In genomic region chr11:83071641-83072591, GRCh38 we compare ENCODE assay signal across 9 cellular contexts. TPM values are rescaled to one million over a fixed set of nuclear protein-coding genes. Genes with fewer than 3 reads are reported as not detected.
A peak's percentile ranks its signal among the peaks of the same experiment; 100 is the strongest.
DNase-seq lines count a peak whose midpoint lies in the region; ATAC-seq lines count a peak whose summit lies in the region.
"Had no signal": no experiment of that assay in that cellular context is flagged by ENCODE, and none has a peak within 500 bp of the region (broad histone marks: within the 10 kb centered on the region; RNA-seq: fewer than 3 reads in every experiment).

RAB30 (minus strand) TSS chr11:83071897; CDS start chr11:82997316, 74,581 bp downstream.

- no peak within 1 kb of the TSS for H3K4me3 Mint-ChIP-seq in activated CD4-positive, alpha-beta T cell treated with anti-CD3 and anti-CD28 coated beads, Interleukin-2, amount 10 ng/mL, durations not matched to agents 7 days and 5 days
- H3K4me3 Mint-ChIP-seq: nephron had no signal

- H4K20me1 ChIP-seq in BLaER1 treated with 17β-estradiol and CSF1 and Interleukin-3, amounts not matched to agents 10 nM and 100 nM = peaks cover 0 to 14% (median 0%) of the 10 kb centered on the region in 11 experiments; a peak in 6 of 22 replicates

- H3K4me2 ChIP-seq in BLaER1 treated with 17β-estradiol and CSF1 and Interleukin-3, amounts not matched to agents 10 nM and 100 nM = peak within 1 kb of the TSS; percentile 92 to 99 (median 96)

- H3K36me3 ChIP-seq in BLaER1 treated with 17β-estradiol and CSF1 and Interleukin-3, amounts not matched to agents 10 nM and 100 nM = peaks cover 17 to 42% (median 28%) of the 10 kb centered on the region in 11 experiments; a peak in 21 of 22 replicates

- ATAC-seq in GM19328 (IDR thresholded peaks at IDR 0.05; ENCODE audit: unreplicated experiment) (peak; percentile 95), HG03469 (IDR thresholded peaks at IDR 0.05; ENCODE audit: unreplicated experiment) (peak; percentile 98), left lobe of liver (peak; percentile 95)

- CTCF ChIA-PET in activated CD4-positive, alpha-beta T cell treated with anti-CD3 and anti-CD28 coated beads, Interleukin-2, amount 10 ng/mL, durations not matched to agents 7 days and 5 days (lab: Charles Lee) = interaction anchor here (0.7 to 0.9 kb wide), 4 partner anchors 11 to 85 kb away, joined by 3 read pairs; partner anchors contain the start of gene PCF11

- DNase-seq in NCI-H526 (lab: John Stamatoyannopoulos, UW) (peak; percentile 100), dedifferentiated amniotic fluid mesenchymal stem cell (ENCODE audit: extremely low spot score) (peak; percentile 100), left lobe of liver (ENCODE audit: low spot score) (peak; percentile 98)
- peak; percentile 97 for DNase-seq in activated CD4-positive, alpha-beta T cell treated with anti-CD3 and anti-CD28 coated beads, Interleukin-2, amount 10 ng/mL, durations not matched to agents 7 days and 5 days
- DNase-seq in stimulated activated CD4-positive, alpha-beta T cell treated with anti-CD3 and anti-CD28 coated beads, Interleukin-2, amount 100 ng/mL, for 4 hours (ENCODE audit: low read depth) = peak; percentile 92

- peak within 1 kb of the TSS; percentile 73 to 96 (median 80) for H3K4me3 ChIP-seq in BLaER1 treated with 17β-estradiol and CSF1 and Interleukin-3, amounts not matched to agents 10 nM and 100 nM

- H3K36me3 Mint-ChIP-seq in activated CD4-positive, alpha-beta T cell treated with anti-CD3 and anti-CD28 coated beads, Interleukin-2, amount 10 ng/mL, durations not matched to agents 7 days and 5 days (ENCODE audit: low read depth) = peaks cover 22% of the 10 kb centered on the region

- peak within 1 kb of the TSS; percentile 92 to 99 (median 97) for H3K27ac ChIP-seq in BLaER1 treated with 17β-estradiol and CSF1 and Interleukin-3, amounts not matched to agents 10 nM and 100 nM

- peaks cover 27 to 35% (median 33%) of the 10 kb centered on the region in 11 experiments for H3K27me3 ChIP-seq in BLaER1 treated with 17β-estradiol and CSF1 and Interleukin-3, amounts not matched to agents 10 nM and 100 nM

- H3K4me1 ChIP-seq in BLaER1 treated with 17β-estradiol and CSF1 and Interleukin-3, amounts not matched to agents 10 nM and 100 nM = peaks cover 22 to 45% (median 28%) of the 10 kb centered on the region in 10 experiments

- H3K9me3 Mint-ChIP-seq in activated CD4-positive, alpha-beta T cell treated with anti-CD3 and anti-CD28 coated beads, Interleukin-2, amount 10 ng/mL, durations not matched to agents 7 days and 5 days = no peaks in the 10 kb centered on the region
- H3K9me3 Mint-ChIP-seq: nephron had no signal

- no peaks in the 10 kb centered on the region for H3K9me3 ChIP-seq in BLaER1 treated with 17β-estradiol and CSF1 and Interleukin-3, amounts not matched to agents 10 nM and 100 nM (replicated peaks in 1 of 11)

- H3K27me3 Mint-ChIP-seq in activated CD4-positive, alpha-beta T cell treated with anti-CD3 and anti-CD28 coated beads, Interleukin-2, amount 10 ng/mL, durations not matched to agents 7 days and 5 days = peaks cover 2% of the 10 kb centered on the region

- H3K27ac Mint-ChIP-seq in activated CD4-positive, alpha-beta T cell treated with anti-CD3 and anti-CD28 coated beads, Interleukin-2, amount 10 ng/mL, durations not matched to agents 7 days and 5 days = no peak within 1 kb of the TSS
- H3K27ac Mint-ChIP-seq: nephron had no signal

- peak within 1 kb of the TSS; percentile 92 to 99 (median 96) for H3K9ac ChIP-seq in BLaER1 treated with 17β-estradiol and CSF1 and Interleukin-3, amounts not matched to agents 10 nM and 100 nM

- peaks cover 44% of the 10 kb centered on the region for H3K4me1 Mint-ChIP-seq in activated CD4-positive, alpha-beta T cell treated with anti-CD3 and anti-CD28 coated beads, Interleukin-2, amount 10 ng/mL, durations not matched to agents 7 days and 5 days

- POLR2A ChIA-PET in activated CD4-positive, alpha-beta T cell treated with anti-CD3 and anti-CD28 coated beads, Interleukin-2, amount 10 ng/mL, durations not matched to agents 7 days and 5 days (lab: Charles Lee) = interaction anchor here (0.6 to 1.0 kb wide), 2 partner anchors 84 to 147 kb away, joined by 3 to 8 read pairs; partner anchors contain the start of gene PCF11

RNA-seq across cellular contexts. Expression of gene RAB30, which starts in this region (rescaled TPM):
- 10 to 100 TPM in 1 of 2 experiments, 1 to 10 TPM in 1; 8.7 to 10.7 TPM for total RNA-seq in activated CD4-positive, alpha-beta T cell treated with anti-CD3 and anti-CD28 coated beads, Interleukin-2, amount 10 ng/mL, durations not matched to agents 7 days and 5 days
- 8.8 TPM for total RNA-seq in left lobe of liver

Comparison
In these comparisons a context has a peak if more than half of its experiments do, and no peak if none do; other contexts are left out.
1. Peak in every context shown above with its lines: DNase-seq, ATAC-seq, H3K4me3 ChIP-seq and H3K27ac ChIP-seq.